Comparison of ENCODE assay signal across 25 cellular contexts in the genomic region with DNA sequence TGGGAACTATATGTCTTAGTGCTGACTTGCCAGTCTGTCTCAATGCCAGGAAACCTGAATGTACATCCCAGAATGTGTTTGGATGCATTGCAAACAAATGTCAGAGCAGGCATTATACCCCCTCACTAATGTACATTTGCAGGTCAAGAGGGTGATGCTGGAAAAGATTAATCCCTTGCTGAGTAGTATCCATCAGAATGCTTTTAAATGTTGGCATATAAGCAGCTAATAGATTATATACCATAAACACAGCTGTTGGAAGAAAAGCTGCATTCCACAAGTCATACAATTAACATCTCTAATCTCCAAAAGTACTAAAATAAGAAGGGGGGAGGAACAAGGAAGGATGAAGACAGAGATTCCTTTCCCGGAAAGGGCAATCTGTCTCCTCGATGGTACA.
"Had no signal": no experiment of that assay in that cellular context is flagged by ENCODE, and none has a peak within 500 bp of the region (broad histone marks: within the 10 kb centered on the region; RNA-seq: fewer than 3 reads in every experiment).

No MANE protein-coding gene starts in this region.

- FAIRE-seq: kidney, pancreas had no signal

- H3K27ac ChIP-seq: cardiac muscle cell, esophagus squamous epithelium, heart right ventricle, lower lobe of right lung, neutrophil, pancreas, thyroid gland, upper lobe of right lung had no signal

- H3K36me3 Mint-ChIP-seq: activated CD4-positive, alpha-beta memory T cell treated with anti-CD3 and anti-CD28 coated beads for 36 hours; activated naive CD8-positive, alpha-beta T cell treated with anti-CD3 and anti-CD28 coated beads, Interleukin-2, amount 10 ng/mL, durations not matched to agents 7 days and 5 days had no signal

- H3K4me1 Mint-ChIP-seq: activated B cell treated with CpG ODN at 0.5 μM for 24 hours; activated naive CD8-positive, alpha-beta T cell treated with anti-CD3 and anti-CD28 coated beads, Interleukin-2, amount 10 ng/mL, durations not matched to agents 7 days and 5 days; endodermal cell; naive thymus-derived CD8-positive, alpha-beta T cell; T-helper 17 cell had no signal

- H3K27ac Mint-ChIP-seq: activated B cell treated with CpG ODN at 0.5 μM for 24 hours; activated CD4-positive, alpha-beta memory T cell treated with anti-CD3 and anti-CD28 coated beads for 36 hours; activated naive CD4-positive, alpha-beta T cell treated with anti-CD3 and anti-CD28 coated beads for 36 hours; activated naive CD8-positive, alpha-beta T cell treated with anti-CD3 and anti-CD28 coated beads, Interleukin-2, amount 10 ng/mL, durations not matched to agents 7 days and 5 days; endodermal cell; naive thymus-derived CD8-positive, alpha-beta T cell; stimulated activated naive CD8-positive, alpha-beta T cell treated with anti-CD3 and anti-CD28 coated beads, Interleukin-15, Interleukin-2, amounts not matched to agents 100 ng/mL and 50 ng/mL, for 24 hours; T-helper 17 cell had no signal

- H3K27me3 ChIP-seq: cardiac muscle cell, esophagus squamous epithelium, heart right ventricle, neutrophil, pancreas, thyroid gland, upper lobe of right lung had no signal

- H3K27me3 Mint-ChIP-seq: activated B cell treated with CpG ODN at 0.5 μM for 24 hours; activated CD4-positive, alpha-beta memory T cell treated with anti-CD3 and anti-CD28 coated beads for 36 hours; activated naive CD8-positive, alpha-beta T cell treated with anti-CD3 and anti-CD28 coated beads, Interleukin-2, amount 10 ng/mL, durations not matched to agents 7 days and 5 days; naive thymus-derived CD8-positive, alpha-beta T cell; stimulated activated naive CD8-positive, alpha-beta T cell treated with anti-CD3 and anti-CD28 coated beads, Interleukin-15, Interleukin-2, amounts not matched to agents 100 ng/mL and 50 ng/mL, for 24 hours; T-helper 17 cell had no signal

- H3K4me1 ChIP-seq: esophagus squamous epithelium, heart right ventricle, lower lobe of right lung, pancreas, thyroid gland, upper lobe of right lung had no signal

- H3K4me3 ChIP-seq: cardiac muscle cell, esophagus squamous epithelium, heart right ventricle, lower lobe of right lung, pancreas, thyroid gland, upper lobe of right lung had no signal

- H3K9me3 Mint-ChIP-seq: activated B cell treated with CpG ODN at 0.5 μM for 24 hours; activated naive CD8-positive, alpha-beta T cell treated with anti-CD3 and anti-CD28 coated beads, Interleukin-2, amount 10 ng/mL, durations not matched to agents 7 days and 5 days; endodermal cell had no signal

- DNase-seq: activated B cell treated with CpG ODN at 0.5 μM for 24 hours; activated CD4-positive, alpha-beta memory T cell treated with anti-CD3 and anti-CD28 coated beads for 36 hours; activated CD4-positive, alpha-beta T cell treated with anti-CD3 and anti-CD28 coated beads for 48 hours; activated effector memory CD4-positive, alpha-beta T cell treated with Interleukin-2 at 50 U/mL for 16 hours; activated naive CD4-positive, alpha-beta T cell treated with anti-CD3 and anti-CD28 coated beads for 36 hours; activated naive CD8-positive, alpha-beta T cell treated with anti-CD3 and anti-CD28 coated beads, Interleukin-2, amount 10 ng/mL, durations not matched to agents 7 days and 5 days; activated T-cell treated with anti-CD3 and anti-CD28 coated beads, Interleukin-2, amount 50 U/mL, for 48 hours; amygdala; cortex of kidney; endodermal cell; esophagus squamous epithelium; heart right ventricle; kidney; lower lobe of right lung; naive thymus-derived CD8-positive, alpha-beta T cell; pancreas; right cardiac atrium; stimulated activated CD4-positive, alpha-beta T cell treated with anti-CD3 and anti-CD28 coated beads, Interleukin-1b, Interleukin-23, amount 100 ng/mL, for 48 hours; substantia nigra; T-helper 17 cell; thyroid gland; upper lobe of right lung had no signal

- H3K9me3 ChIP-seq: esophagus squamous epithelium, lower lobe of right lung, neutrophil, pancreas, thyroid gland, upper lobe of right lung had no signal

- ATAC-seq: heart right ventricle; lower lobe of right lung; naive thymus-derived CD8-positive, alpha-beta T cell; pancreas; right cardiac atrium; T-helper 17 cell; upper lobe of right lung had no signal

- H3K4me3 Mint-ChIP-seq: activated B cell treated with CpG ODN at 0.5 μM for 24 hours; activated CD4-positive, alpha-beta memory T cell treated with anti-CD3 and anti-CD28 coated beads for 36 hours; activated naive CD4-positive, alpha-beta T cell treated with anti-CD3 and anti-CD28 coated beads for 36 hours; activated naive CD8-positive, alpha-beta T cell treated with anti-CD3 and anti-CD28 coated beads, Interleukin-2, amount 10 ng/mL, durations not matched to agents 7 days and 5 days; endodermal cell; naive thymus-derived CD8-positive, alpha-beta T cell; stimulated activated naive CD8-positive, alpha-beta T cell treated with anti-CD3 and anti-CD28 coated beads, Interleukin-15, Interleukin-2, amounts not matched to agents 100 ng/mL and 50 ng/mL, for 24 hours; T-helper 17 cell had no signal

- H3K36me3 ChIP-seq: cardiac muscle cell, esophagus squamous epithelium, heart right ventricle, lower lobe of right lung, neutrophil, pancreas, thyroid gland, upper lobe of right lung had no signal
